ENCODE assay signal across 8 cellular contexts in genomic region chr13:31043891-31044657, GRCh38.
DNase-seq lines count a peak whose midpoint lies in the region; ATAC-seq and TF ChIP-seq lines count a peak whose summit lies in the region.

No MANE protein-coding gene starts in this region.

- H3K4me1 ChIP-seq in BLaER1 (peaks cover 63% of the 10 kb centered on the region), colonic mucosa (peaks cover 11% of the 10 kb centered on the region)

- H3K9ac ChIP-seq in BLaER1 (no peak overlapping the region), colonic mucosa (ENCODE audit: low read depth in 2 of 2, low read length in 2 of 2) (no peak overlapping the region)

- H3K27me3 Mint-ChIP-seq in activated CD4-positive, alpha-beta T cell treated with anti-CD3 and anti-CD28 coated beads, Interleukin-2, amount 10 ng/mL, durations not matched to agents 7 days and 5 days, result peaks cover 17% of the 10 kb centered on the region

- POLR2A ChIA-PET in activated CD4-positive, alpha-beta T cell treated with anti-CD3 and anti-CD28 coated beads, Interleukin-2, amount 10 ng/mL, durations not matched to agents 7 days and 5 days (lab: Charles Lee), result interaction anchor here (1.3 kb wide), 1 partner anchor 65 kb away, joined by 3 read pairs; no protein-coding TSS in a partner anchor

- TF ChIP-seq POLR2A in lower leg skin (IDR thresholded peaks at IDR 0.05), result no peak

- H3K4me2 ChIP-seq in BLaER1, result peak overlapping the region; percentile 64

- CTCF ChIA-PET in activated CD4-positive, alpha-beta T cell treated with anti-CD3 and anti-CD28 coated beads, Interleukin-2, amount 10 ng/mL, durations not matched to agents 7 days and 5 days (lab: Charles Lee), result interaction anchor here (0.6 to 2.2 kb wide), 22 partner anchors 9 to 619 kb away, joined by 3 to 11 read pairs (median 3); no protein-coding TSS in a partner anchor

- no peaks in the 10 kb centered on the region for H3K27me3 ChIP-seq in BLaER1
- H3K27me3 ChIP-seq in colonic mucosa, result no peaks in the 10 kb centered on the region

- peak; percentile 77 for ATAC-seq in HG03378 (IDR thresholded peaks at IDR 0.05; ENCODE audit: unreplicated experiment)

- 30 to 35% methylated on average over 24 to 25 of the region's 25 CpGs for WGBS in lower leg skin, 2 donors

- H3K27ac Mint-ChIP-seq in activated CD4-positive, alpha-beta T cell treated with anti-CD3 and anti-CD28 coated beads, Interleukin-2, amount 10 ng/mL, durations not matched to agents 7 days and 5 days, result peak overlapping the region; percentile 85

- H3K27ac ChIP-seq in BLaER1 (no peak overlapping the region), colonic mucosa (peak overlapping the region; percentile 72)

- TF ChIP-seq CTCF in colonic mucosa (IDR thresholded peaks at IDR 0.05), result peak; percentile 97
- TF ChIP-seq CTCF in lower leg skin (IDR thresholded peaks at IDR 0.05), result peak in 1 of 3 donors; percentile 60

- H3K4me3 Mint-ChIP-seq in activated CD4-positive, alpha-beta T cell treated with anti-CD3 and anti-CD28 coated beads, Interleukin-2, amount 10 ng/mL, durations not matched to agents 7 days and 5 days, result no peak overlapping the region

- H3K36me3 Mint-ChIP-seq in activated CD4-positive, alpha-beta T cell treated with anti-CD3 and anti-CD28 coated beads, Interleukin-2, amount 10 ng/mL, durations not matched to agents 7 days and 5 days (ENCODE audit: low read depth), result no peaks in the 10 kb centered on the region

- intact Hi-C loops in colonic mucosa (cut with DNase I) (no loop called here), lower leg skin (cut with DNase I; ENCODE audit: low total_unique reads) (loop anchor here (10.0 kb wide), 1 partner anchor 909 kb away; no protein-coding TSS in a partner anchor)

- DNase-seq in GM19240 (ENCODE audit: insufficient read length, low spot score) (peak; percentile 75), NCI-H526 treated with DMSO at 0.1 percent for 48 hours (lab: John Stamatoyannopoulos, UW) (peak; percentile 87), colonic mucosa (peak; percentile 89), lower leg skin (ENCODE audit: low spot score in 2 of 2) (peak; percentile 76 to 97)
- peak; percentile 88 for DNase-seq in activated CD4-positive, alpha-beta T cell treated with anti-CD3 and anti-CD28 coated beads, Interleukin-2, amount 10 ng/mL, durations not matched to agents 7 days and 5 days
- DNase-seq in stimulated activated CD4-positive, alpha-beta T cell treated with anti-CD3 and anti-CD28 coated beads, TNF-alpha, amount 100 ng/mL, for 48 hours (ENCODE audit: low read depth in 3 of 3), result peak; percentile 67 to 78 (median 71)

- H4K20me1 ChIP-seq in BLaER1, result no peaks in the 10 kb centered on the region

- H3K4me1 Mint-ChIP-seq in activated CD4-positive, alpha-beta T cell treated with anti-CD3 and anti-CD28 coated beads, Interleukin-2, amount 10 ng/mL, durations not matched to agents 7 days and 5 days, result peaks cover 61% of the 10 kb centered on the region

- H3K36me3 ChIP-seq in BLaER1 (no peaks in the 10 kb centered on the region), colonic mucosa (no peaks in the 10 kb centered on the region)

- H3K9me3 Mint-ChIP-seq in activated CD4-positive, alpha-beta T cell treated with anti-CD3 and anti-CD28 coated beads, Interleukin-2, amount 10 ng/mL, durations not matched to agents 7 days and 5 days, result no peaks in the 10 kb centered on the region

- H3K4me3 ChIP-seq in BLaER1 (no peak overlapping the region), colonic mucosa (no peak overlapping the region), lower leg skin (ENCODE audit: low read depth, poor library complexity, severe bottlenecking) (no peak overlapping the region)

- H3K9me3 ChIP-seq in BLaER1, result no peaks in the 10 kb centered on the region
- H3K9me3 ChIP-seq in colonic mucosa, result no peaks in the 10 kb centered on the region
